8 cellular contexts compared by ENCODE assay signal in genomic region chr2:152175368-152176112, GRCh38.
DNase-seq lines count a peak whose midpoint lies in the region; ATAC-seq and TF ChIP-seq lines count a peak whose summit lies in the region.

TSS of gene STAM2 (minus strand) at chr2:152175763. CDS start at chr2:152175642, 121 bp downstream.

- DNase-seq in AG20443 (ENCODE audit: low spot score) (peak; percentile 97), NCI-H226 (peak; percentile 83), inferior parietal cortex (ENCODE audit: extremely low spot score) (peak; percentile 96)
- DNase-seq in activated CD4-positive, CD25-positive, alpha-beta regulatory T cell (lab: John Stamatoyannopoulos, UW): peak; percentile 84 to 93 (median 88)
- DNase-seq in central memory CD4-positive, alpha-beta T cell: peak; percentile 89
- DNase-seq in stimulated activated CD4-positive, alpha-beta T cell treated with anti-CD3 and anti-CD28 coated beads, Interleukin-12 subunit alpha, Interleukin-12 subunit beta, amount 100 ng/mL, for 24 hours (ENCODE audit: low read depth in 2 of 2): peak; percentile 90 to 91

- TF ChIP-seq POLR2A in GM18951 (IDR thresholded peaks at IDR 0.05; ENCODE audit: extremely low read depth, insufficient read depth, insufficient read length): peak; percentile 91

- ATAC-seq in HG03196 (IDR thresholded peaks at IDR 0.05; ENCODE audit: unreplicated experiment): peak; percentile 88

- in situ Hi-C loops in GM18951 (cut with MboI; ENCODE audit: low sequenced_read_pairs, unreplicated experiment): loop anchor here (10.0 kb wide), 1 partner anchor 141 kb away; no protein-coding TSS in a partner anchor

Comparison
In these comparisons a context has a peak if more than half of its experiments do, and no peak if none do; other contexts are left out.
1. Peak in every context shown above with its lines: DNase-seq and ATAC-seq.